In genomic region chr11:18721576-18722292, GRCh38 we compare ENCODE assay signal across 8 cellular contexts. TPM values are rescaled to one million over a fixed set of nuclear protein-coding genes. Genes with fewer than 3 reads are reported as not detected.
DNase-seq lines count a peak whose midpoint lies in the region; ATAC-seq and TF ChIP-seq lines count a peak whose summit lies in the region.

No MANE protein-coding gene starts in this region.

- CTCF ChIA-PET in Caco-2 (lab: Charles Lee): interaction anchor here (0.5 to 1.2 kb wide), 9 partner anchors 9 to 478 kb away, joined by 3 to 8 read pairs (median 4); partner anchors contain the start of gene SPTY2D1

- H3K9me3 Mint-ChIP-seq in Caco-2 (ENCODE audit: unreplicated experiment): no peaks in the 10 kb centered on the region
- no peaks in the 10 kb centered on the region for H3K9me3 Mint-ChIP-seq in activated naive CD8-positive, alpha-beta T cell treated with anti-CD3 and anti-CD28 coated beads for 36 hours

- H3K27ac Mint-ChIP-seq in Caco-2 (ENCODE audit: unreplicated experiment): no peak overlapping the region
- peak overlapping the region; percentile 54 for H3K27ac Mint-ChIP-seq in activated naive CD8-positive, alpha-beta T cell treated with anti-CD3 and anti-CD28 coated beads for 36 hours

- H3K27me3 ChIP-seq in Caco-2 (replicated peaks; ENCODE audit: control insufficient read depth, insufficient read depth, low read length): no peaks in the 10 kb centered on the region

- ATAC-seq in GM19324 (IDR thresholded peaks at IDR 0.05; ENCODE audit: low FRiP score, unreplicated experiment) (peak; percentile 52), HG03442 (IDR thresholded peaks at IDR 0.05; ENCODE audit: unreplicated experiment) (peak; percentile 70), left ventricle myocardium superior (peak; percentile 86)

- no TSS peak for BruUV-seq in Caco-2 (replicated peaks; lab: Mats Ljungman, UMichigan)

- H3K36me3 ChIP-seq in Caco-2 (ENCODE audit: control insufficient read depth, insufficient read depth, low read length): no peaks in the 10 kb centered on the region

- peaks cover 6% of the 10 kb centered on the region; the same call in 1 of the 2 replicates for H3K4me1 ChIP-seq in Caco-2

- no peaks in the 10 kb centered on the region for H3K36me3 Mint-ChIP-seq in Caco-2 (ENCODE audit: insufficient read depth, unreplicated experiment)
- H3K36me3 Mint-ChIP-seq in activated naive CD8-positive, alpha-beta T cell treated with anti-CD3 and anti-CD28 coated beads for 36 hours: no peaks in the 10 kb centered on the region

- peak; percentile 68 for TF ChIP-seq CTCF in Caco-2 (IDR thresholded peaks at IDR 0.05; ENCODE audit: insufficient read depth in 1 of 2, low read depth in 1 of 2, low read length in 1 of 2, severe bottlenecking in 1 of 2, unreplicated experiment in 1 of 2)

- H3K4me1 Mint-ChIP-seq in Caco-2 (ENCODE audit: low read depth, unreplicated experiment): peaks cover 9% of the 10 kb centered on the region
- H3K4me1 Mint-ChIP-seq in activated naive CD8-positive, alpha-beta T cell treated with anti-CD3 and anti-CD28 coated beads for 36 hours: peaks cover 8% of the 10 kb centered on the region

- H3K4me3 Mint-ChIP-seq in Caco-2 (ENCODE audit: unreplicated experiment): peak overlapping the region; percentile 79
- peak overlapping the region; percentile 87 for H3K4me3 Mint-ChIP-seq in activated naive CD8-positive, alpha-beta T cell treated with anti-CD3 and anti-CD28 coated beads for 36 hours

- DNase-seq in Caco-2 (peak; percentile 56 to 65), RKO (ENCODE audit: low spot score) (peak; percentile 66), left ventricle myocardium superior (peak; percentile 43), renal cortical epithelial cell (ENCODE audit: low read depth) (peak; percentile 31), DMS114 treated with DMSO at 0.1 percent for 48 hours (lab: John Stamatoyannopoulos, UW; ENCODE audit: unreplicated experiment) (no peak)
- DNase-seq in activated naive CD8-positive, alpha-beta T cell treated with anti-CD3 and anti-CD28 coated beads for 36 hours: peak; percentile 49

- H3K4me3 ChIP-seq in Caco-2 (ENCODE audit: low read depth, low read length): peak overlapping the region; percentile 30

- POLR2A ChIA-PET in Caco-2 (lab: Charles Lee): interaction anchor here (0.5 kb wide), 1 partner anchor 63 kb away, joined by 3 read pairs; no protein-coding TSS in a partner anchor

- no peaks in the 10 kb centered on the region for H3K9me3 ChIP-seq in Caco-2

- intact Hi-C loops in Caco-2 (cut with micrococcal nuclease; ENCODE audit: unreplicated experiment): no loop called here
- intact Hi-C loops in left ventricle myocardium superior (cut with micrococcal nuclease): no loop called here

- peaks cover 6% of the 10 kb centered on the region for H3K27me3 Mint-ChIP-seq in Caco-2 (ENCODE audit: insufficient read depth, unreplicated experiment)
- no peaks in the 10 kb centered on the region for H3K27me3 Mint-ChIP-seq in activated naive CD8-positive, alpha-beta T cell treated with anti-CD3 and anti-CD28 coated beads for 36 hours

RNA-seq across cellular contexts. Expression of gene IGSF22, which starts 4.3 kb away (rescaled TPM):
- total RNA-seq in Caco-2 (2022) (not detected in 2 replicates), left ventricle myocardium superior (0.94 TPM), renal cortical epithelial cell (0.35 and 0.45 TPM in 2 replicates)
- total RNA-seq in activated naive CD8-positive, alpha-beta T cell treated with anti-CD3 and anti-CD28 coated beads for 36 hours: 1 to 10 TPM; 1.1 to 1.3 TPM

RNA-seq across cellular contexts. Expression of gene TMEM86A, which starts 23.2 kb away (rescaled TPM):
- total RNA-seq in Caco-2 (2022) (0.19 and 0.25 TPM in 2 replicates), left ventricle myocardium superior (4.5 TPM), renal cortical epithelial cell (4.2 and 18.8 TPM in 2 replicates)
- total RNA-seq in activated naive CD8-positive, alpha-beta T cell treated with anti-CD3 and anti-CD28 coated beads for 36 hours: under 1 TPM; 0.25 to 0.52 TPM
